23 cellular contexts compared by ENCODE assay signal in genomic region chr20:1861347-1861987, GRCh38. TPM values are rescaled to one million over a fixed set of nuclear protein-coding genes. Genes with fewer than 3 reads are reported as not detected.
DNase-seq lines count a peak whose midpoint lies in the region; ATAC-seq and TF ChIP-seq lines count a peak whose summit lies in the region.
"Had no signal": no experiment of that assay in that cellular context is flagged by ENCODE, and none has a peak within 500 bp of the region (broad histone marks: within the 10 kb centered on the region; RNA-seq: fewer than 3 reads in every experiment).

No MANE protein-coding gene starts in this region.

- no peaks in the 10 kb centered on the region for H3K36me3 ChIP-seq in BLaER1 treated with 17β-estradiol and CSF1 and Interleukin-3, amounts not matched to agents 10 nM and 100 nM
- H3K36me3 ChIP-seq in brain microvascular endothelial cell (replicated peaks) (no peaks in the 10 kb centered on the region), hepatocyte (replicated peaks; ENCODE audit: insufficient read depth, low read depth) (no peaks in the 10 kb centered on the region), neuronal stem cell (replicated peaks in 1 of 2; ENCODE audit: control insufficient read depth in 2 of 2, insufficient read depth in 2 of 2, low read length in 2 of 2) (no peaks in the 10 kb centered on the region)
- H3K36me3 ChIP-seq: gastroesophageal sphincter, right atrium auricular region had no signal

- WGBS in hepatocyte (ENCODE audit: low lambda C conversion rate, missing lambda C conversion rate), result 59% methylated on average over 13 of the region's 13 CpGs
- WGBS in neuronal stem cell (ENCODE audit: extremely low coverage in 2 of 2, insufficient read length in 2 of 2, insufficient replicate concordance in 1 of 2), 2 donors, result 100% methylated on average over 1 of the region's 13 CpGs; no CpG with 5 or more reads in 1 of the 2 donors

- peak overlapping the region; percentile 33 for H2BK15ac ChIP-seq in neuronal stem cell (ENCODE audit: low read length)

- peak overlapping the region in 5 of 11 experiments; percentile 2 to 25 (median 22); a peak in 3 of 22 replicates for H3K9ac ChIP-seq in BLaER1 treated with 17β-estradiol and CSF1 and Interleukin-3, amounts not matched to agents 10 nM and 100 nM
- H3K9ac ChIP-seq in neuronal stem cell (ENCODE audit: low read depth, low read length, poor library complexity), result no peak overlapping the region

- no peak overlapping the region for H3K14ac ChIP-seq in neuronal stem cell (ENCODE audit: low read length)

- 0 out of 22 replicates have a peak, but pooled peaks cover 0 to 5% (median 0%) of the 10 kb centered on the region in 11 experiments for H3K27me3 ChIP-seq in BLaER1 treated with 17β-estradiol and CSF1 and Interleukin-3, amounts not matched to agents 10 nM and 100 nM
- no peaks in the 10 kb centered on the region for H3K27me3 ChIP-seq in brain microvascular endothelial cell (replicated peaks)
- no peaks in the 10 kb centered on the region for H3K27me3 ChIP-seq in hepatocyte
- H3K27me3 ChIP-seq in neuronal stem cell (ENCODE audit: control insufficient read depth in 3 of 3, insufficient read depth in 3 of 3, low read depth in 1 of 3, low read length in 3 of 3), result peaks cover 0 to 20% (median 0%) of the 10 kb centered on the region in 3 experiments
- H3K27me3 ChIP-seq: right atrium auricular region had no signal

- H2AK5ac ChIP-seq in neuronal stem cell (ENCODE audit: low read depth, low read length), result no peak overlapping the region

- ATAC-seq in GM18498 (IDR thresholded peaks at IDR 0.05; ENCODE audit: unreplicated experiment), result no peak
- ATAC-seq: activated CD8-positive, alpha-beta T cell treated with anti-CD3 and anti-CD28 coated beads, Interleukin-2, amount 10 ng/mL, durations not matched to agents 7 days and 5 days; gastroesophageal sphincter; stimulated activated effector memory CD8-positive, alpha-beta T cell treated with anti-CD3 and anti-CD28 coated beads, Interleukin-12 subunit alpha, Interleukin-12 subunit beta, amount 100 ng/mL, for 72 hours had no signal

- H3K27ac ChIP-seq in BLaER1 treated with 17β-estradiol and CSF1 and Interleukin-3, amounts not matched to agents 10 nM and 100 nM, result peak overlapping the region in 7 of 11 experiments; percentile 11 to 57 (median 32); a peak in 12 of 22 replicates
- H3K27ac ChIP-seq in brain microvascular endothelial cell, result peak overlapping the region; percentile 55
- H3K27ac ChIP-seq in hepatocyte, result peak overlapping the region; percentile 30
- H3K27ac ChIP-seq in neuronal stem cell (replicated peaks; ENCODE audit: low read length), result no peak overlapping the region
- H3K27ac ChIP-seq: gastroesophageal sphincter, HL-60, right atrium auricular region had no signal

- in situ Hi-C loops in brain microvascular endothelial cell (cut with HindIII; ENCODE audit: low pct_ligation_motif_present, low sequenced_read_pairs), result no loop called here

- no peak overlapping the region for H3K23ac ChIP-seq in neuronal stem cell (ENCODE audit: low read depth, low read length, poor library complexity)

- H3K18ac ChIP-seq in neuronal stem cell (ENCODE audit: low read length), result no peak overlapping the region

- no peaks in the 10 kb centered on the region for H3K79me2 ChIP-seq in hepatocyte

- H4K20me1 ChIP-seq in BLaER1 treated with 17β-estradiol and CSF1 and Interleukin-3, amounts not matched to agents 10 nM and 100 nM, result no peaks in the 10 kb centered on the region
- H4K20me1 ChIP-seq in hepatocyte (ENCODE audit: insufficient read depth, poor library complexity, severe bottlenecking), result no peaks in the 10 kb centered on the region

- H2BK12ac ChIP-seq in neuronal stem cell (ENCODE audit: low read length), result no peak overlapping the region

- no peaks in the 10 kb centered on the region for H3K9me2 ChIP-seq in hepatocyte (replicated peaks; ENCODE audit: insufficient read depth)

- no peak overlapping the region for H2BK120ac ChIP-seq in neuronal stem cell (ENCODE audit: low read depth, low read length)

- H2BK5ac ChIP-seq in neuronal stem cell (ENCODE audit: low read length), result no peak overlapping the region

- H3K9me3 ChIP-seq in BLaER1 treated with 17β-estradiol and CSF1 and Interleukin-3, amounts not matched to agents 10 nM and 100 nM (replicated peaks in 1 of 11), result no peaks in the 10 kb centered on the region
- H3K9me3 ChIP-seq in hepatocyte (ENCODE audit: low read depth), result no peaks in the 10 kb centered on the region
- no peaks in the 10 kb centered on the region for H3K9me3 ChIP-seq in neuronal stem cell (replicated peaks in 1 of 2; ENCODE audit: control insufficient read depth in 2 of 2, insufficient read depth in 1 of 2, low read depth in 1 of 2, low read length in 2 of 2)
- H3K9me3 ChIP-seq: gastroesophageal sphincter, right atrium auricular region had no signal

- TF ChIP-seq CTCF in brain microvascular endothelial cell (IDR thresholded peaks at IDR 0.05; ENCODE audit: low read depth, low read length, missing control alignments) (no peak), hepatocyte (IDR thresholded peaks at IDR 0.05; ENCODE audit: poor library complexity) (no peak)

- H2AFZ ChIP-seq in hepatocyte (no peak overlapping the region), neuronal stem cell (ENCODE audit: low read length) (no peak overlapping the region)

- no peak overlapping the region for H4K91ac ChIP-seq in neuronal stem cell (ENCODE audit: low read depth, low read length, poor library complexity)

- no peak overlapping the region for H4K8ac ChIP-seq in neuronal stem cell (ENCODE audit: low read depth, low read length)

- H3K4me3 ChIP-seq in BLaER1 treated with 17β-estradiol and CSF1 and Interleukin-3, amounts not matched to agents 10 nM and 100 nM, result no peak overlapping the region
- no peak overlapping the region for H3K4me3 ChIP-seq in brain microvascular endothelial cell (ENCODE audit: low read depth, low read length)
- H3K4me3 ChIP-seq in hepatocyte, result no peak overlapping the region
- no peak overlapping the region for H3K4me3 ChIP-seq in neuronal stem cell (ENCODE audit: low read length in 2 of 2)
- H3K4me3 ChIP-seq: gastroesophageal sphincter, right atrium auricular region had no signal

- H3K4ac ChIP-seq in neuronal stem cell (ENCODE audit: low read length), result no peak overlapping the region

- H3K79me1 ChIP-seq in neuronal stem cell (ENCODE audit: low read depth, low read length), result no peaks in the 10 kb centered on the region

- peak overlapping the region; percentile 10 to 90 (median 57); a peak in 20 of 22 replicates for H3K4me2 ChIP-seq in BLaER1 treated with 17β-estradiol and CSF1 and Interleukin-3, amounts not matched to agents 10 nM and 100 nM
- H3K4me2 ChIP-seq in hepatocyte (no peak overlapping the region), neuronal stem cell (ENCODE audit: insufficient read depth, low read length, poor library complexity, severe bottlenecking) (no peak overlapping the region)

- peaks cover 13 to 96% (median 77%) of the 10 kb centered on the region in 10 experiments for H3K4me1 ChIP-seq in BLaER1 treated with 17β-estradiol and CSF1 and Interleukin-3, amounts not matched to agents 10 nM and 100 nM
- H3K4me1 ChIP-seq in hepatocyte (ENCODE audit: insufficient read depth) (no peaks in the 10 kb centered on the region), neuronal stem cell (ENCODE audit: control insufficient read depth in 2 of 2, insufficient read depth in 1 of 2, low read depth in 1 of 2, low read length in 2 of 2) (peaks cover 3 to 6% of the 10 kb centered on the region in 2 donors)
- H3K4me1 ChIP-seq: gastroesophageal sphincter, right atrium auricular region had no signal

- DNase-seq in brain microvascular endothelial cell, result peak; percentile 71
- no peak for DNase-seq in hepatocyte (ENCODE audit: low spot score)
- DNase-seq in neuronal stem cell (ENCODE audit: low spot score), result no peak
- no peak for DNase-seq in NCI-H2171 treated with DMSO at 0.1 percent for 48 hours (lab: John Stamatoyannopoulos, UW)
- DNase-seq in NCI-H446 treated with DMSO at 0.1 percent for 48 hours (lab: John Stamatoyannopoulos, UW), result no peak
- DNase-seq in occipital lobe (lab: John Stamatoyannopoulos, UW), result no peak
- DNase-seq: activated CD8-positive, alpha-beta T cell treated with anti-CD3 and anti-CD28 coated beads, Interleukin-2, amount 10 ng/mL, durations not matched to agents 7 days and 5 days; AML-193; aorta; DMS53; effector memory CD4-positive, alpha-beta T cell; Karpas-422; kidney; naive B cell; NCI-H146; NCI-H446 had no signal

RNA-seq across cellular contexts. Expression of gene SIRPA, which starts 33.7 kb away (rescaled TPM):
- total RNA-seq in hepatocyte, result 14.0 and 16.0 TPM in 2 replicates
- polyA plus RNA-seq in hepatocyte, result 14.4 and 18.6 TPM in 2 replicates
- 8.4 TPM for polyA plus RNA-seq in neuronal stem cell (2013, experiment 1 of 2)
- 8.4 TPM for polyA plus RNA-seq in neuronal stem cell (2013, experiment 2 of 2)
- total RNA-seq in occipital lobe, result 3.9 TPM
- total RNA-seq: activated CD8-positive, alpha-beta T cell treated with anti-CD3 and anti-CD28 coated beads, Interleukin-2, amount 10 ng/mL, durations not matched to agents 7 days and 5 days; activated T-helper 2 cell treated with anti-CD3 and anti-CD28 coated beads, Interferon-gamma antibody, Interleukin-2, Interleukin-4, amounts not matched to agents 10 μg/mL and 5 μg/mL and 100 μg/mL, durations not matched to agents 14 hours and 24 hours and 36 hours had no signal

Comparison
In these comparisons a context has a peak if more than half of its experiments do, and no peak if none do; other contexts are left out.
1. H3K4me2 ChIP-seq: peak in BLaER1 treated with 17β-estradiol and CSF1 and Interleukin-3, amounts not matched to agents 10 nM and 100 nM (11 of 11); none in hepatocyte (single experiment) and neuronal stem cell (single experiment).